In the genomic region with DNA sequence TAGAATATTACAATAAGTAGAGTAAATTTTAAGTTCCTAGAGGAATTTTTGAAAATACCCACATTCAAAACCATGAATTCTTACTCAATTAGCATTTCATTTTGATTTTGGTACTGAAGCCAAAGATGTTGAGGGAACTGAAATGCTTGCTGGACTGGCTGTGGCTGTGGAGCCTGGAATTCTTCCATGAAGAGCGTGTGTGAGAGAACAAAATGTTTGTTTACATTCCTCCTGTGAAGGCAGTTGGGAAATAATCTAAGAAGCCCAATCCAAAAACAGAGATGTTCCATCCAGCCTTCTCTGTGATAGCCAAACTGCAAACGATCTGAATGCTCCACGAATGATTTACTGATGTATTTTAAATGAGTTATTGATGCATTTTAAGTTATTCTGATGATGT, we compare ENCODE assay signal across 1 cellular context.
A peak's percentile ranks its signal among the peaks of the same experiment; 100 is the strongest.
TF ChIP-seq lines count a peak whose summit lies in the region.

No MANE protein-coding gene starts in this region.

TF ChIP-seq in IMR-90, 13 proteins besides CTCF, POLR2A, EP300 and RAD21:
- TF ChIP-seq MAZ (IDR thresholded peaks at IDR 0.05; ENCODE audit: borderline replicate concordance, low read depth, low read length) (no peak), CEBPB (IDR thresholded peaks at IDR 0.05; ENCODE audit: low read depth, low read length) (peak; percentile 72), FOS (IDR thresholded peaks at IDR 0.05; ENCODE audit: low read depth, low read length) (no peak)
